In the genomic region with DNA sequence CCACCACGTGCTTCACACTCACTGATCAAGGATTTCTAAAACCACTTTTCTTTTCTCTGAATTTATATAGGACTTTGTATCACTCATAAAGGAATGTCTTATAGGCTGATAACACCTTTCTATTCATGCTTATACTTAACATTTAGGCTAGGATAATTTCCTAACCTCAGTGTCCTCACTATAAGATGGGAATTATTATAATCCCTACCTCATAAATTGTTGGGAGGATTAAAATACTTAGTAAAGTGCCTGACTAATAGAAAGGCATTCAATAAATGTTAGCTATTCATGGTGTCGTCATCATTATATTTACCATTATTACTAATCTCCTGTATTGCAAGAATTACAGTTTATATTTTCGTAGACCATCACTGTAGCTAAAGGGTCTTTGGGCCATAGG, we compare ENCODE assay signal across 5 cellular contexts. TPM values are rescaled to one million over a fixed set of nuclear protein-coding genes. Genes with fewer than 3 reads are reported as not detected.
"Had no signal": no experiment of that assay in that cellular context is flagged by ENCODE, and none has a peak within 500 bp of the region (broad histone marks: within the 10 kb centered on the region; RNA-seq: fewer than 3 reads in every experiment).

No MANE protein-coding gene starts in this region.

RNA-seq across cellular contexts. Expression of gene FOXD4, which starts 41.8 kb away (rescaled TPM):
- total RNA-seq: GM23248, H1, H4, H7 had no signal
- polyA plus RNA-seq: GM23338 had no signal
